In the genomic region with DNA sequence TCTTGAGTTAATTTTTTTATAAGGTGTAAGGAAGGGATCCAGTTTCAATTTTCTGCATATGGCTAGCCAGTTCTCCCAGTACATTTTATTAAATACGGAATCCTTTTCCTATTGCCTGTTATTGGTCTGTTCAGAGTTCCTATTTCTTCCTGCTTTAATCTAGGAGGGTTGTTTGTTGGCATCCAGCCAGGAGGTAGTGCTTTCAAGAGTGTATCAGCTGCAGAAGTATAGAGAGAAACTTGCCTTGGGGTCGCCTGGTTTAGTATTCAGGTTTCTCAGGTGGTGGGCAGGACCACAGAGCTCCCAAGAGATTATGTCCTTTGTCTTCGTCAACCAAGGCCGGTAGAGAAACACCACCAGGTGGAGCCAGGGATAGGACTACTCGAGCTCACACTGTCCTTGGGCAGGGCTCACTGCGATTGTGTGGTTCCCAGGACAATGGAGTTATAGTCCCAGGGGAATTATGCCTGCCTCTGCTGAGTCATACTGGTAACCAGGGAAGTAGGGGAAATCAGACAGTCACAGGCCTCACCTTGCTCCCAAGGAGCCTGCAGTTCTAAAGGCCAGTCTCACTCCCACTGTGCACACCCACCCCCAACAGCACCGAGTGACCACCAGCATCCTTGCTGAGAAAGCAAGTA, we compare ENCODE assay signal across 8 cellular contexts.
DNase-seq lines count a peak whose midpoint lies in the region; ATAC-seq and TF ChIP-seq lines count a peak whose summit lies in the region.

No MANE protein-coding gene starts in this region.

- intact Hi-C loops in Panc1 (cut with micrococcal nuclease; ENCODE audit: unreplicated experiment), result no loop called here

- CTCF ChIA-PET in Panc1 (lab: Charles Lee), result interaction anchor here (0.6 kb wide), 1 partner anchor 31 kb away, joined by 4 read pairs; no protein-coding TSS in a partner anchor

- no peaks in the 10 kb centered on the region for H3K4me1 ChIP-seq in Panc1 (ENCODE audit: control insufficient read depth, insufficient read depth, low read length)

- H3K4me3 ChIP-seq in Panc1 (ENCODE audit: low read depth in 2 of 2, low read length in 2 of 2) (no peak overlapping the region), coronary artery (no peak overlapping the region)

- no peak for TF ChIP-seq POLR2A in GM18505 (IDR thresholded peaks at IDR 0.05; ENCODE audit: borderline replicate concordance, extremely low read depth, insufficient read depth, insufficient read length)

- H3K9me3 ChIP-seq in Panc1 (ENCODE audit: control insufficient read depth, insufficient read depth, low read depth, low read length), result no peaks in the 10 kb centered on the region

- no peak overlapping the region for H3K27ac ChIP-seq in Panc1 (ENCODE audit: low read length)
- no peak overlapping the region for H3K27ac ChIP-seq in coronary artery

- peak; percentile 34 for DNase-seq in NCI-H82 (lab: John Stamatoyannopoulos, UW)
- DNase-seq in NCI-H82 treated with DMSO at 0.1 percent for 48 hours (lab: John Stamatoyannopoulos, UW; ENCODE audit: unreplicated experiment), result no peak
- no peak for DNase-seq in Panc1 (ENCODE audit: low read depth, low spot score)
- peak; percentile 18 for DNase-seq in mucosa of gallbladder (ENCODE audit: low spot score)
- no peak for DNase-seq in coronary artery (ENCODE audit: low spot score)
- no peak for DNase-seq in NCI-H1048 (lab: John Stamatoyannopoulos, UW)

- no peaks in the 10 kb centered on the region for H3K27me3 ChIP-seq in Panc1 (ENCODE audit: control insufficient read depth, insufficient read depth, low read length)

- TF ChIP-seq CTCF in Panc1 (IDR thresholded peaks at IDR 0.05), result peak; percentile 12; the same call in 1 of the 2 replicates
- TF ChIP-seq CTCF in coronary artery (IDR thresholded peaks at IDR 0.05), result no peak

- ATAC-seq in HG02981 (IDR thresholded peaks at IDR 0.05; ENCODE audit: unreplicated experiment) (peak; percentile 81), Panc1 (no peak), GM18505 (IDR thresholded peaks at IDR 0.05; ENCODE audit: unreplicated experiment) (no peak)

- in situ Hi-C loops in Panc1 (cut with HindIII; ENCODE audit: low pct_unique_long_range_greater_than_20kb, low sequenced_read_pairs), result no loop called here

- H3K36me3 ChIP-seq in Panc1 (ENCODE audit: control insufficient read depth, insufficient read depth, low read length), result no peaks in the 10 kb centered on the region

- BruUV-seq in Panc1 (replicated peaks; lab: Mats Ljungman, UMichigan), result no TSS peak

- POLR2A ChIA-PET in Panc1 (lab: Charles Lee), result no interaction called here

Comparison
In these comparisons a context has a peak if more than half of its experiments do, and no peak if none do; other contexts are left out.
1. DNase-seq: peak in NCI-H82 (single experiment) and mucosa of gallbladder (single experiment); none in NCI-H82 treated with DMSO at 0.1 percent for 48 hours (single experiment), Panc1 (single experiment), coronary artery (single experiment) and NCI-H1048 (single experiment).